In the genomic region with DNA sequence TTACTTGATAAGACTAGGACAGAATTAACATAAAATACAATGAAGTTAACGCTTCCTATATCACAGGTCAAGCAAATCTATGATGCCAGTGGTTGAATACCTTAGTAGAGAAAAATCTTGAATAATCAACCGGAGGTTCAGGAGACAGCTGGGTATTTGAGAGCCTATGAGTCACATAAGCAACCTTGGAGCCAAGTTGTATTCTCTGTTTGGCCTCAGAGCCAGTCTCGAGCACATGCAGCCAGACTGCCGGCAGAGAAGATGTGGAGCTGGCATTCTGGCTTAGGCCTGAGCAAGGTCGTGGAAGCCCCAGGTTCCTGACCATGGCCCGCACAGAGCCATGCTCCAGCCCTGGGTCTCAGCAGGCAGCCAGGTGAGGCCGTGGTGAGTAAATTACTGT, we compare ENCODE assay signal across 19 cellular contexts.
DNase-seq lines count a peak whose midpoint lies in the region; FAIRE-seq lines count a peak whose summit lies in the region.
"Had no signal": no experiment of that assay in that cellular context is flagged by ENCODE, and none has a peak within 500 bp of the region (broad histone marks: within the 10 kb centered on the region; RNA-seq: fewer than 3 reads in every experiment).

No MANE protein-coding gene starts in this region.

- FAIRE-seq in frontal cortex (lab: Jason Lieb, UNC), result no peak

- DNase-seq in GM03348 (ENCODE audit: low spot score), result peak; percentile 70
- DNase-seq in NCI-H2196 (lab: John Stamatoyannopoulos, UW; ENCODE audit: unreplicated experiment), result peak; percentile 52
- DNase-seq in astrocyte of the hippocampus (ENCODE audit: low read depth, low spot score), result peak; percentile 73
- peak; percentile 57 for DNase-seq in myocyte (ENCODE audit: low read depth)
- no peak for DNase-seq in activated CD4-positive, alpha-beta T cell treated with anti-CD3 and anti-CD28 coated beads, Interleukin-2, amount 50 U/mL, for 48 hours
- DNase-seq in inferior parietal cortex (ENCODE audit: extremely low spot score), result no peak
- no peak for DNase-seq in frontal cortex (ENCODE audit: low spot score in 2 of 2)
- DNase-seq in NCI-H1048 (lab: John Stamatoyannopoulos, UW), result no peak
- DNase-seq: activated CD4-positive, alpha-beta T cell treated with anti-CD3 and anti-CD28 coated beads, Interleukin-2, amount 10 ng/mL, durations not matched to agents 24 days and 14 days; activated T-cell treated with anti-CD3 and anti-CD28 coated beads, Interleukin-2, amount 50 U/mL, for 48 hours; COR-L47; DND-41; mesenchymal stem cell; NCI-H1105; NCI-H187; NCI-H2227 treated with DMSO at 0.1 percent for 48 hours; NCI-H526 treated with DMSO at 0.1 percent for 48 hours; stimulated activated naive CD4-positive, alpha-beta T cell; T-cell had no signal

Comparison
In these comparisons a context has a peak if more than half of its experiments do, and no peak if none do; other contexts are left out.
1. DNase-seq: peak in GM03348 (single experiment), NCI-H2196 (single experiment), astrocyte of the hippocampus (single experiment) and myocyte (single experiment); none in activated CD4-positive, alpha-beta T cell treated with anti-CD3 and anti-CD28 coated beads, Interleukin-2, amount 50 U/mL, for 48 hours (0 of 2), inferior parietal cortex (single experiment), frontal cortex (0 of 2) and NCI-H1048 (single experiment).